ENCODE assay signal across 1 cellular context in genomic region chr20:62018437-62019143, GRCh38.
TF ChIP-seq lines count a peak whose summit lies in the region.

No MANE protein-coding gene starts in this region.

TF ChIP-seq in GM23338, 12 proteins besides CTCF, POLR2A, EP300 and RAD21 (continued from another document):
- TF ChIP-seq ZNF462 (CRISPR knock-in tag; IDR thresholded peaks at IDR 0.05) (no peak), ZNF114 (CRISPR knock-in tag; IDR thresholded peaks at IDR 0.05) (no peak), CREB1 (CRISPR knock-in tag; IDR thresholded peaks at IDR 0.05; ENCODE audit: low read depth) (no peak)
